8 cellular contexts compared by ENCODE assay signal in genomic region chr12:2682301-2683282, GRCh38.
DNase-seq lines count a peak whose midpoint lies in the region; ATAC-seq and TF ChIP-seq lines count a peak whose summit lies in the region.

No MANE protein-coding gene starts in this region.

- H3K4me1 ChIP-seq in mucosa of descending colon (ENCODE audit: low read depth) (peaks cover 7% of the 10 kb centered on the region), tibial nerve (no peaks in the 10 kb centered on the region)

- WGBS in tibial nerve, 2 donors = 68 to 70% methylated on average over 11 of the region's 12 CpGs

- TF ChIP-seq CTCF in dorsolateral prefrontal cortex (IDR thresholded peaks at IDR 0.05 in 54 of 56, conservative IDR thresholded peaks at IDR 0.05 in 2 of 56; ENCODE audit: low read depth in 1 of 56, partially characterized antibody in 56 of 56) = peak in 50 of 56 donors; percentile 11 to 58 (median 42)
- peak; percentile 28 for TF ChIP-seq CTCF in mucosa of descending colon (IDR thresholded peaks at IDR 0.05)
- peak in 1 of 5 experiments; percentile 32 for TF ChIP-seq CTCF in tibial nerve (IDR thresholded peaks at IDR 0.05)

- H3K27ac ChIP-seq in dorsolateral prefrontal cortex (peak overlapping the region in 39 of 59 donors; percentile 7 to 84 (median 56)), tibial nerve (no peak overlapping the region)

- ATAC-seq in mucosa of descending colon = peak; percentile 45

- no peak overlapping the region for H3K4me3 ChIP-seq in dorsolateral prefrontal cortex
- H3K4me3 ChIP-seq in mucosa of descending colon = no peak overlapping the region
- H3K4me3 ChIP-seq in tibial nerve = no peak overlapping the region

- intact Hi-C loops in dorsolateral prefrontal cortex (cut with DNase I) (no loop called here), mucosa of descending colon (cut with DNase I, micrococcal nuclease) (no loop called here)

- H3K9me3 ChIP-seq in mucosa of descending colon = no peaks in the 10 kb centered on the region
- H3K9me3 ChIP-seq in tibial nerve = no peaks in the 10 kb centered on the region

- no peak for TF ChIP-seq EP300 in tibial nerve (IDR thresholded peaks at IDR 0.05)

- DNase-seq in NCI-H2107 treated with DMSO at 0.1 percent for 48 hours (lab: John Stamatoyannopoulos, UW; ENCODE audit: unreplicated experiment) (peak; percentile 16), NCI-H2107 (lab: John Stamatoyannopoulos, UW) (no peak), M059J (ENCODE audit: low read depth) (peak; percentile 42), T1000 (lab: John Stamatoyannopoulos, UW) (peak; percentile 78), dorsolateral prefrontal cortex (peak in 1 of 10 donors; percentile 29), mucosa of descending colon (peak in 1 of 3 donors; percentile 60), tibial nerve (ENCODE audit: low spot score in 2 of 2) (no peak), COLO829 (ENCODE audit: low spot score) (no peak)

- TF ChIP-seq POLR2A in tibial nerve (IDR thresholded peaks at IDR 0.05) = no peak

- no peaks in the 10 kb centered on the region for H3K36me3 ChIP-seq in mucosa of descending colon (ENCODE audit: low read depth)
- peaks cover 0 to 27% (median 0%) of the 10 kb centered on the region in 3 donors for H3K36me3 ChIP-seq in tibial nerve

- H3K27me3 ChIP-seq in dorsolateral prefrontal cortex (no peaks in the 10 kb centered on the region), tibial nerve (no peaks in the 10 kb centered on the region)

Comparison
In these comparisons a context has a peak if more than half of its experiments do, and no peak if none do; other contexts are left out.
1. DNase-seq: peak in NCI-H2107 treated with DMSO at 0.1 percent for 48 hours (single experiment), M059J (single experiment) and T1000 (single experiment); none in NCI-H2107 (single experiment), tibial nerve (0 of 2) and COLO829 (single experiment).
2. H3K27ac ChIP-seq: peak in dorsolateral prefrontal cortex (39 of 59); none in tibial nerve (0 of 4).